In genomic region chr3:198046120-198046857, GRCh38 we compare ENCODE assay signal across 12 cellular contexts.
DNase-seq lines count a peak whose midpoint lies in the region; ATAC-seq and TF ChIP-seq lines count a peak whose summit lies in the region.
"Had no signal": no experiment of that assay in that cellular context is flagged by ENCODE, and none has a peak within 500 bp of the region (broad histone marks: within the 10 kb centered on the region; RNA-seq: fewer than 3 reads in every experiment).

No MANE protein-coding gene starts in this region.

- peak; percentile 70 for ATAC-seq in GM23338
- ATAC-seq: CD8-positive, alpha-beta T cell had no signal

- H3K4me3 ChIP-seq in GM23338 (no peak overlapping the region), endodermal cell (ENCODE audit: low read length) (no peak overlapping the region), neuronal stem cell (ENCODE audit: low read length in 2 of 2) (no peak overlapping the region)
- H3K4me3 ChIP-seq: GM23248, HAP-1 had no signal

- H2BK15ac ChIP-seq in neuronal stem cell (ENCODE audit: low read length): no peak overlapping the region

- H4K8ac ChIP-seq in neuronal stem cell (ENCODE audit: low read depth, low read length): no peak overlapping the region

- H3K9me3 ChIP-seq in endodermal cell (ENCODE audit: control insufficient read depth, low read length) (peaks cover 6% of the 10 kb centered on the region), neuronal stem cell (replicated peaks in 1 of 2; ENCODE audit: control insufficient read depth in 2 of 2, insufficient read depth in 1 of 2, low read depth in 1 of 2, low read length in 2 of 2) (peaks cover 0 to 3% of the 10 kb centered on the region in 2 donors)

- H2AFZ ChIP-seq in GM23338 (no peak overlapping the region), neuronal stem cell (ENCODE audit: low read length) (no peak overlapping the region)
- H2AFZ ChIP-seq: GM23248 had no signal

- no peaks in the 10 kb centered on the region for H3K79me2 ChIP-seq in GM23338 (replicated peaks; ENCODE audit: insufficient read depth)

- H3K27me3 ChIP-seq in GM23338 (ENCODE audit: insufficient read depth) (no peaks in the 10 kb centered on the region), endodermal cell (ENCODE audit: control insufficient read depth, insufficient read depth, low read length, poor library complexity, severe bottlenecking) (no peaks in the 10 kb centered on the region), neuronal stem cell (ENCODE audit: control insufficient read depth in 3 of 3, insufficient read depth in 3 of 3, low read depth in 1 of 3, low read length in 3 of 3) (no peaks in the 10 kb centered on the region)

- H3K9me3 Mint-ChIP-seq in GM23338: peaks cover 7% of the 10 kb centered on the region
- peaks cover 6% of the 10 kb centered on the region for H3K9me3 Mint-ChIP-seq in endodermal cell
- H3K9me3 Mint-ChIP-seq: CD8-positive, alpha-beta T cell had no signal

- H3K23ac ChIP-seq in neuronal stem cell (ENCODE audit: low read depth, low read length, poor library complexity): no peak overlapping the region

- no peak overlapping the region for H2BK120ac ChIP-seq in neuronal stem cell (ENCODE audit: low read depth, low read length)

- H3K27ac Mint-ChIP-seq in GM23338 (no peak overlapping the region), endodermal cell (no peak overlapping the region)
- H3K27ac Mint-ChIP-seq: CD8-positive, alpha-beta T cell had no signal

- no peak overlapping the region for H3K4ac ChIP-seq in neuronal stem cell (ENCODE audit: low read length)

- H3K4me1 Mint-ChIP-seq in GM23338 (no peaks in the 10 kb centered on the region), endodermal cell (no peaks in the 10 kb centered on the region)
- H3K4me1 Mint-ChIP-seq: CD14-positive monocyte had no signal

- H3K4me1 ChIP-seq in GM23338 (ENCODE audit: insufficient read depth): 0 out of 2 replicates have a peak, but pooled peaks cover 1% of the 10 kb centered on the region
- no peaks in the 10 kb centered on the region for H3K4me1 ChIP-seq in endodermal cell (ENCODE audit: control insufficient read depth, insufficient read depth, low read length)
- H3K4me1 ChIP-seq in neuronal stem cell (ENCODE audit: control insufficient read depth in 2 of 2, insufficient read depth in 1 of 2, low read depth in 1 of 2, low read length in 2 of 2): no peaks in the 10 kb centered on the region
- H3K4me1 ChIP-seq: HAP-1 had no signal

- 90 to 95% methylated on average over 6 to 8 of the region's 8 CpGs for WGBS in endodermal cell (ENCODE audit: insufficient coverage in 1 of 2, insufficient read length in 1 of 2), 2 experiments
- WGBS in neuronal stem cell (ENCODE audit: extremely low coverage in 2 of 2, insufficient read length in 2 of 2, insufficient replicate concordance in 1 of 2), 2 donors: no CpG with 5 or more reads among the region's 8 CpGs

- H2AK5ac ChIP-seq in neuronal stem cell (ENCODE audit: low read depth, low read length): peak overlapping the region; percentile 49

- H3K4me2 ChIP-seq in GM23338 (no peak overlapping the region), neuronal stem cell (ENCODE audit: insufficient read depth, low read length, poor library complexity, severe bottlenecking) (no peak overlapping the region)

- H3K36me3 ChIP-seq in GM23338 (ENCODE audit: insufficient read depth) (no peaks in the 10 kb centered on the region), endodermal cell (ENCODE audit: control insufficient read depth, insufficient read depth, low read length) (no peaks in the 10 kb centered on the region), neuronal stem cell (replicated peaks in 1 of 2; ENCODE audit: control insufficient read depth in 2 of 2, insufficient read depth in 2 of 2, low read length in 2 of 2) (no peaks in the 10 kb centered on the region)
- H3K36me3 ChIP-seq: HAP-1 had no signal

- H3F3A ChIP-seq in GM23338 (replicated peaks; ENCODE audit: low read depth): no peaks in the 10 kb centered on the region

- H3K14ac ChIP-seq in neuronal stem cell (ENCODE audit: low read length): no peak overlapping the region

- DNase-seq in GM23338 (ENCODE audit: low spot score): peak; percentile 31
- DNase-seq in HuH-7 (ENCODE audit: low spot score): peak; percentile 4
- no peak for DNase-seq in endodermal cell
- DNase-seq in neuronal stem cell (ENCODE audit: low spot score): no peak
- DNase-seq in hepatic stellate cell (ENCODE audit: low spot score): no peak
- no peak for DNase-seq in DMS153 (lab: John Stamatoyannopoulos, UW)
- no peak for DNase-seq in NCI-H2029 (lab: John Stamatoyannopoulos, UW)
- DNase-seq: CD8-positive, alpha-beta T cell; COR-L47; GM23248 had no signal

- TF ChIP-seq CTCF in GM23338 (conservative IDR thresholded peaks at IDR 0.05; ENCODE audit: low read depth in 2 of 2): peak in 1 of 2 experiments; percentile 31; a peak in 2 of 4 replicates
- TF ChIP-seq CTCF in endodermal cell (conservative IDR thresholded peaks at IDR 0.05): peak; percentile 43

- H3K27me3 Mint-ChIP-seq in GM23338 (ENCODE audit: insufficient read depth, low read depth, poor library complexity): peaks cover 4% of the 10 kb centered on the region
- H3K27me3 Mint-ChIP-seq in endodermal cell (ENCODE audit: insufficient read depth): no peaks in the 10 kb centered on the region

- H3K79me1 ChIP-seq in neuronal stem cell (ENCODE audit: low read depth, low read length): peaks cover 3% of the 10 kb centered on the region

- no peak overlapping the region for H3K27ac ChIP-seq in GM23338 (ENCODE audit: low read depth)
- H3K27ac ChIP-seq in endodermal cell (ENCODE audit: low read depth, low read length): no peak overlapping the region
- H3K27ac ChIP-seq in neuronal stem cell (replicated peaks; ENCODE audit: low read length): no peak overlapping the region
- H3K27ac ChIP-seq: GM23248 had no signal

- H3K18ac ChIP-seq in neuronal stem cell (ENCODE audit: low read length): peak overlapping the region; percentile 8

- H3K4me3 Mint-ChIP-seq in GM23338 (no peak overlapping the region), endodermal cell (no peak overlapping the region)
- H3K4me3 Mint-ChIP-seq: CD14-positive monocyte; CD8-positive, alpha-beta T cell had no signal

- no peaks in the 10 kb centered on the region for H4K20me1 ChIP-seq in GM23338 (replicated peaks; ENCODE audit: insufficient read depth)

- H3K36me3 Mint-ChIP-seq in GM23338 (ENCODE audit: low read depth): peaks cover 5% of the 10 kb centered on the region; the same call in 2 of the 3 replicates
- H3K36me3 Mint-ChIP-seq in endodermal cell (ENCODE audit: low read depth): no peaks in the 10 kb centered on the region
- H3K36me3 Mint-ChIP-seq: CD14-positive monocyte had no signal

- no peak overlapping the region for H4K91ac ChIP-seq in neuronal stem cell (ENCODE audit: low read depth, low read length, poor library complexity)

- H2BK5ac ChIP-seq in neuronal stem cell (ENCODE audit: low read length): no peak overlapping the region

- H2BK12ac ChIP-seq in neuronal stem cell (ENCODE audit: low read length): no peak overlapping the region

- no peak overlapping the region for H3K9ac ChIP-seq in endodermal cell (ENCODE audit: extremely low read depth, low read length, poor library complexity, severe bottlenecking)
- no peak overlapping the region for H3K9ac ChIP-seq in neuronal stem cell (ENCODE audit: low read depth, low read length, poor library complexity)
- H3K9ac ChIP-seq: GM23248 had no signal

- no peaks in the 10 kb centered on the region for H3K9me2 ChIP-seq in GM23338 (ENCODE audit: insufficient read depth)

TF ChIP-seq in GM23338, 12 proteins besides CTCF, POLR2A, EP300 and RAD21 (continues in another document):
- TF ChIP-seq REST (IDR thresholded peaks at IDR 0.05; ENCODE audit: unreplicated experiment) (no peak), STAT1 (IDR thresholded peaks at IDR 0.05; ENCODE audit: unreplicated experiment) (no peak), POLR2AphosphoS5 (IDR thresholded peaks at IDR 0.05; ENCODE audit: low read depth) (no peak), EZH2 (IDR thresholded peaks at IDR 0.05; ENCODE audit: low read depth, unreplicated experiment) (no peak), JUNB (IDR thresholded peaks at IDR 0.05; ENCODE audit: unreplicated experiment) (no peak)

Comparison
In these comparisons a context has a peak if more than half of its experiments do, and no peak if none do; other contexts are left out.
1. DNase-seq: peak in GM23338 (single experiment) and HuH-7 (single experiment); none in endodermal cell (single experiment), neuronal stem cell (single experiment), hepatic stellate cell (single experiment), DMS153 (single experiment) and NCI-H2029 (single experiment).